3 cellular contexts compared by ENCODE assay signal in genomic region chr4:73597594-73597993, GRCh38.
TF ChIP-seq lines count a peak whose summit lies in the region.

No MANE protein-coding gene starts in this region.

TF ChIP-seq in SK-N-SH treated with all-trans-retinoic acid at 6 μM for 48 hours, 23 proteins besides CTCF, POLR2A, EP300 and RAD21:
- TF ChIP-seq POU6F1 (CRISPR knock-in tag; IDR thresholded peaks at IDR 0.05; ENCODE audit: borderline replicate concordance, low read depth) (no peak), CREB5 (CRISPR knock-in tag; IDR thresholded peaks at IDR 0.05; ENCODE audit: low read depth) (no peak), ZNF8 (CRISPR knock-in tag; IDR thresholded peaks at IDR 0.05) (0 out of 2 replicates have a peak, but pooled peaks have one; percentile 49), RARB (CRISPR knock-in tag; IDR thresholded peaks at IDR 0.05) (no peak)

TF ChIP-seq in SK-N-SH, 30 proteins besides CTCF, POLR2A, EP300 and RAD21:
- no peak for TF ChIP-seq TEAD4 (IDR thresholded peaks at IDR 0.05; ENCODE audit: borderline replicate concordance, insufficient read depth)
- TF ChIP-seq SMC3 (IDR thresholded peaks at IDR 0.05; ENCODE audit: low read depth, low read length), result no peak
- TF ChIP-seq GABPA (IDR thresholded peaks at IDR 0.05; ENCODE audit: low read depth), result no peak
- TF ChIP-seq RCOR1 (IDR thresholded peaks at IDR 0.05; ENCODE audit: low read length), result no peak
- TF ChIP-seq ELF1 (IDR thresholded peaks at IDR 0.05), result no peak
- TF ChIP-seq USF1 (IDR thresholded peaks at IDR 0.05; ENCODE audit: borderline replicate concordance, low read depth), result no peak
- no peak for TF ChIP-seq GATA2 (CRISPR knock-in tag; IDR thresholded peaks at IDR 0.05)
- TF ChIP-seq NRF1 (IDR thresholded peaks at IDR 0.05; ENCODE audit: low read depth, low read length), result no peak
- TF ChIP-seq FOXM1 (IDR thresholded peaks at IDR 0.05; ENCODE audit: low read depth), result no peak
- no peak for TF ChIP-seq MEF2A (IDR thresholded peaks at IDR 0.05; ENCODE audit: borderline replicate concordance, low read depth)

TF ChIP-seq in GM12878, 131 proteins besides CTCF, POLR2A, EP300 and RAD21:
- TF ChIP-seq ZNF274 (IDR thresholded peaks at IDR 0.05; ENCODE audit: insufficient read depth, insufficient read length) (no peak), SMARCA5 (IDR thresholded peaks at IDR 0.05) (peak; percentile 80; the same call in 1 of the 2 replicates), TARDBP (IDR thresholded peaks at IDR 0.05; ENCODE audit: borderline replicate concordance) (no peak), CHD4 (IDR thresholded peaks at IDR 0.05) (no peak), ESRRA (IDR thresholded peaks at IDR 0.05; ENCODE audit: low read length) (no peak), ZNF217 (IDR thresholded peaks at IDR 0.05) (peak; percentile 93), SMAD1 (IDR thresholded peaks at IDR 0.05; ENCODE audit: low read depth, partially characterized antibody) (no peak), KLF5 (IDR thresholded peaks at IDR 0.05; ENCODE audit: partially characterized antibody) (peak; percentile 26), NBN (IDR thresholded peaks at IDR 0.05) (0 out of 2 replicates have a peak, but pooled peaks have one; percentile 9), NKRF (conservative IDR thresholded peaks at IDR 0.05) (0 out of 2 replicates have a peak, but pooled peaks have one; percentile 31)
